In genomic region chr12:14257734-14258467, GRCh38 we compare ENCODE assay signal across 8 cellular contexts.
DNase-seq lines count a peak whose midpoint lies in the region; ATAC-seq lines count a peak whose summit lies in the region.

No MANE protein-coding gene starts in this region.

- H3K4me1 ChIP-seq in SJSA1 (replicated peaks), result peaks cover 25% of the 10 kb centered on the region

- ATAC-seq in GM21723 (IDR thresholded peaks at IDR 0.05; ENCODE audit: unreplicated experiment), result peak; percentile 55

- no peaks in the 10 kb centered on the region for H3K9me3 ChIP-seq in SJSA1 (replicated peaks)

- H3K27ac Mint-ChIP-seq in activated naive CD4-positive, alpha-beta T cell treated with anti-CD3 and anti-CD28 coated beads, Interleukin-2, amount 10 ng/mL, durations not matched to agents 7 days and 5 days, result peak overlapping the region; percentile 99

- peaks cover 51% of the 10 kb centered on the region for H3K4me1 Mint-ChIP-seq in activated naive CD4-positive, alpha-beta T cell treated with anti-CD3 and anti-CD28 coated beads, Interleukin-2, amount 10 ng/mL, durations not matched to agents 7 days and 5 days

- no peaks in the 10 kb centered on the region for H3K27me3 Mint-ChIP-seq in activated naive CD4-positive, alpha-beta T cell treated with anti-CD3 and anti-CD28 coated beads, Interleukin-2, amount 10 ng/mL, durations not matched to agents 7 days and 5 days

- CTCF ChIA-PET in activated naive CD4-positive, alpha-beta T cell treated with anti-CD3 and anti-CD28 coated beads, Interleukin-2, amount 10 ng/mL, durations not matched to agents 7 days and 5 days (lab: Charles Lee), result interaction anchor here (0.7 to 2.2 kb wide), 7 partner anchors 15 to 523 kb away, joined by 3 to 25 read pairs (median 4); partner anchors contain the start of gene ATF7IP

- peak; percentile 82 for DNase-seq in D341Med (ENCODE audit: low spot score)
- peak; percentile 85 for DNase-seq in LoVo (ENCODE audit: low spot score)
- DNase-seq in SJSA1 (ENCODE audit: low read depth in 1 of 2, low spot score in 2 of 2), result peak; percentile 62 to 65
- DNase-seq in activated naive CD4-positive, alpha-beta T cell treated with anti-CD3 and anti-CD28 coated beads, Interleukin-2, amount 10 ng/mL, durations not matched to agents 7 days and 5 days, result peak; percentile 90
- DNase-seq in germinal center (ENCODE audit: low spot score), result peak; percentile 88
- peak; percentile 77 for DNase-seq in occipital lobe (lab: John Stamatoyannopoulos, UW)
- peak; percentile 97 for DNase-seq in superior temporal gyrus (ENCODE audit: extremely low spot score)

- H3K4me3 ChIP-seq in SJSA1, result no peak overlapping the region

- H3K4me3 Mint-ChIP-seq in activated naive CD4-positive, alpha-beta T cell treated with anti-CD3 and anti-CD28 coated beads, Interleukin-2, amount 10 ng/mL, durations not matched to agents 7 days and 5 days, result peak overlapping the region; percentile 64

- peak overlapping the region; percentile 50; the same call in 1 of the 2 replicates for H3K27ac ChIP-seq in SJSA1

- peaks cover 29% of the 10 kb centered on the region for H3K9me3 Mint-ChIP-seq in activated naive CD4-positive, alpha-beta T cell treated with anti-CD3 and anti-CD28 coated beads, Interleukin-2, amount 10 ng/mL, durations not matched to agents 7 days and 5 days

- H3K27me3 ChIP-seq in SJSA1 (replicated peaks), result no peaks in the 10 kb centered on the region

- H3K36me3 Mint-ChIP-seq in activated naive CD4-positive, alpha-beta T cell treated with anti-CD3 and anti-CD28 coated beads, Interleukin-2, amount 10 ng/mL, durations not matched to agents 7 days and 5 days, result peaks cover 27% of the 10 kb centered on the region

- H3K36me3 ChIP-seq in SJSA1, result no peaks in the 10 kb centered on the region
